Comparison of ENCODE assay signal across 8 cellular contexts in genomic region chr12:11719678-11720099, GRCh38.
A peak's percentile ranks its signal among the peaks of the same experiment; 100 is the strongest.
DNase-seq lines count a peak whose midpoint lies in the region; ATAC-seq and TF ChIP-seq lines count a peak whose summit lies in the region.

No MANE protein-coding gene starts in this region.

- POLR2A ChIA-PET in BJ (lab: Charles Lee) (interaction anchor here (0.5 kb wide), 1 partner anchor 1049 kb away, joined by 4 read pairs; no protein-coding TSS in a partner anchor), OCI-LY7 (lab: Charles Lee) (interaction anchor here (0.6 to 1.6 kb wide), 2 partner anchors 11 to 249 kb away, joined by 3 read pairs; no protein-coding TSS in a partner anchor)

- H3K4me1 ChIP-seq in right cardiac atrium (ENCODE audit: control insufficient read depth, insufficient read depth, low read length), result peaks cover 12% of the 10 kb centered on the region
- H3K4me1 ChIP-seq in OCI-LY7 (ENCODE audit: insufficient read depth, low read length, poor library complexity, severe bottlenecking), result peaks cover 50% of the 10 kb centered on the region

- no peak overlapping the region for H3K4me2 ChIP-seq in OCI-LY7 (ENCODE audit: low read length)

- DNase-seq in BJ (ENCODE audit: low read depth) (peak; percentile 80), NOMO-1 treated with DMSO at 0.1 percent for 48 hours (lab: John Stamatoyannopoulos, UW; ENCODE audit: unreplicated experiment) (peak; percentile 67), right cardiac atrium (peak; percentile 61 to 78 (median 71)), OCI-LY7 (ENCODE audit: low spot score) (no peak), erythroblast (lab: John Stamatoyannopoulos, UW) (no peak)
- peak; percentile 57 for DNase-seq in activated naive CD8-positive, alpha-beta T cell treated with anti-CD3 and anti-CD28 coated beads, Interleukin-2, amount 50 U/mL, for 24 hours
- DNase-seq in stimulated activated CD4-positive, alpha-beta T cell treated with anti-CD3 and anti-CD28 coated beads, Interleukin-1b, Interleukin-23, amount 100 ng/mL, for 4 hours (ENCODE audit: low read depth in 2 of 2), result peak; percentile 16 to 18

- 37% methylated on average over 10 of the region's 10 CpGs for WGBS in right cardiac atrium

- H3K27me3 Mint-ChIP-seq in activated naive CD8-positive, alpha-beta T cell treated with anti-CD3 and anti-CD28 coated beads, Interleukin-2, amount 50 U/mL, for 24 hours, result no peaks in the 10 kb centered on the region

- H3K4me3 Mint-ChIP-seq in activated naive CD8-positive, alpha-beta T cell treated with anti-CD3 and anti-CD28 coated beads, Interleukin-2, amount 50 U/mL, for 24 hours, result no peak overlapping the region

- intact Hi-C loops in right cardiac atrium (cut with DNase I), result no loop called here
- intact Hi-C loops in OCI-LY7 (cut with micrococcal nuclease; ENCODE audit: unreplicated experiment), result no loop called here

- H3K4me1 Mint-ChIP-seq in activated naive CD8-positive, alpha-beta T cell treated with anti-CD3 and anti-CD28 coated beads, Interleukin-2, amount 50 U/mL, for 24 hours, result peaks cover 28% of the 10 kb centered on the region

- H3K4me3 ChIP-seq in BJ (ENCODE audit: low read depth, low read length) (no peak overlapping the region), right cardiac atrium (ENCODE audit: low read length) (no peak overlapping the region), OCI-LY7 (ENCODE audit: low read depth, low read length, poor library complexity, severe bottlenecking) (no peak overlapping the region)

- H3K27ac ChIP-seq in right cardiac atrium (ENCODE audit: low read length), result no peak overlapping the region
- no peak overlapping the region for H3K27ac ChIP-seq in OCI-LY7 (ENCODE audit: low read depth, low read length, poor library complexity, severe bottlenecking)

- H4K20me1 ChIP-seq in OCI-LY7 (ENCODE audit: insufficient read depth, low read length), result no peaks in the 10 kb centered on the region

- H3K9me3 ChIP-seq in right cardiac atrium (ENCODE audit: control insufficient read depth, low read length) (no peaks in the 10 kb centered on the region), OCI-LY7 (ENCODE audit: low read length) (no peaks in the 10 kb centered on the region)

- H3K27me3 ChIP-seq in BJ (ENCODE audit: control insufficient read depth, insufficient read depth, low read length) (no peaks in the 10 kb centered on the region), right cardiac atrium (ENCODE audit: control insufficient read depth, insufficient read depth) (no peaks in the 10 kb centered on the region)

- CTCF ChIA-PET in BJ (lab: Yijun Ruan, JAX), result no interaction called here
- CTCF ChIA-PET in OCI-LY7 (lab: Charles Lee; ENCODE audit: unreplicated experiment), result no interaction called here

- H3K36me3 Mint-ChIP-seq in activated naive CD8-positive, alpha-beta T cell treated with anti-CD3 and anti-CD28 coated beads, Interleukin-2, amount 50 U/mL, for 24 hours (ENCODE audit: low read depth), result peaks cover 16% of the 10 kb centered on the region

- H3K79me2 ChIP-seq in OCI-LY7 (ENCODE audit: insufficient read depth, low read depth, low read length), result peaks cover 2% of the 10 kb centered on the region; the same call in 1 of the 2 replicates

- peak overlapping the region; percentile 1 for H3K27ac Mint-ChIP-seq in activated naive CD8-positive, alpha-beta T cell treated with anti-CD3 and anti-CD28 coated beads, Interleukin-2, amount 50 U/mL, for 24 hours

- H2AFZ ChIP-seq in OCI-LY7 (ENCODE audit: low read length), result no peak overlapping the region

- TF ChIP-seq CTCF in BJ (IDR thresholded peaks at IDR 0.05; ENCODE audit: insufficient read depth, low read depth, low read length) (no peak), OCI-LY7 (conservative IDR thresholded peaks at IDR 0.05; ENCODE audit: low read length) (no peak)

- peak; percentile 93 for ATAC-seq in activated naive CD8-positive, alpha-beta T cell treated with anti-CD3 and anti-CD28 coated beads, Interleukin-2, amount 50 U/mL, for 24 hours
- ATAC-seq in right cardiac atrium (peak; percentile 74 to 91), GM18873 (IDR thresholded peaks at IDR 0.05; ENCODE audit: low FRiP score, unreplicated experiment) (no peak)

- no peaks in the 10 kb centered on the region for H3K9me2 ChIP-seq in OCI-LY7 (ENCODE audit: insufficient read depth, low read length)

- H3K36me3 ChIP-seq in BJ (ENCODE audit: control insufficient read depth, insufficient read depth, low read length), result no peaks in the 10 kb centered on the region
- peaks cover 11% of the 10 kb centered on the region for H3K36me3 ChIP-seq in OCI-LY7 (ENCODE audit: insufficient read depth, low read length)

- TF ChIP-seq POLR2A in erythroblast (IDR thresholded peaks at IDR 0.05; ENCODE audit: low read length), result no peak

- no peaks in the 10 kb centered on the region for H3K9me3 Mint-ChIP-seq in activated naive CD8-positive, alpha-beta T cell treated with anti-CD3 and anti-CD28 coated beads, Interleukin-2, amount 50 U/mL, for 24 hours

- BruUV-seq in OCI-LY7 (replicated peaks; lab: Mats Ljungman, UMichigan), result no TSS peak

Comparison
In these comparisons a context has a peak if more than half of its experiments do, and no peak if none do; other contexts are left out.
1. DNase-seq: peak in BJ (single experiment), NOMO-1 treated with DMSO at 0.1 percent for 48 hours (single experiment), activated naive CD8-positive, alpha-beta T cell treated with anti-CD3 and anti-CD28 coated beads, Interleukin-2, amount 50 U/mL, for 24 hours (single experiment), right cardiac atrium (3 of 3) and stimulated activated CD4-positive, alpha-beta T cell treated with anti-CD3 and anti-CD28 coated beads, Interleukin-1b, Interleukin-23, amount 100 ng/mL, for 4 hours (2 of 2); none in OCI-LY7 (single experiment) and erythroblast (0 of 2).